10 cellular contexts compared by ENCODE assay signal in genomic region chr9:91898451-91899433, GRCh38. TPM values are rescaled to one million over a fixed set of nuclear protein-coding genes. Genes with fewer than 3 reads are reported as not detected.
DNase-seq lines count a peak whose midpoint lies in the region; ATAC-seq, FAIRE-seq and TF ChIP-seq lines count a peak whose summit lies in the region.
"Had no signal": no experiment of that assay in that cellular context is flagged by ENCODE, and none has a peak within 500 bp of the region (broad histone marks: within the 10 kb centered on the region; RNA-seq: fewer than 3 reads in every experiment).

No MANE protein-coding gene starts in this region.

- H3K27ac ChIP-seq in GM23248 (no peak overlapping the region), neuronal stem cell (replicated peaks; ENCODE audit: low read length) (no peak overlapping the region), Peyer's patch (peak overlapping the region in 1 of 4 donors; percentile 72)
- H3K27ac ChIP-seq: right lobe of liver had no signal

- H3K27me3 ChIP-seq in GM23248 (replicated peaks; ENCODE audit: insufficient read depth) (no peaks in the 10 kb centered on the region), neuronal stem cell (ENCODE audit: control insufficient read depth in 3 of 3, insufficient read depth in 3 of 3, low read depth in 1 of 3, low read length in 3 of 3) (no peaks in the 10 kb centered on the region), Peyer's patch (no peaks in the 10 kb centered on the region)
- H3K27me3 ChIP-seq: right lobe of liver had no signal

- peak overlapping the region; percentile 19 for H2BK5ac ChIP-seq in neuronal stem cell (ENCODE audit: low read length)

- H4K8ac ChIP-seq in neuronal stem cell (ENCODE audit: low read depth, low read length), result no peak overlapping the region

- no peaks in the 10 kb centered on the region for H3K36me3 ChIP-seq in GM23248 (ENCODE audit: low read depth)
- H3K36me3 ChIP-seq in neuronal stem cell (replicated peaks in 1 of 2; ENCODE audit: control insufficient read depth in 2 of 2, insufficient read depth in 2 of 2, low read length in 2 of 2), result no peaks in the 10 kb centered on the region
- H3K36me3 ChIP-seq in Peyer's patch, result no peaks in the 10 kb centered on the region
- H3K36me3 ChIP-seq: right lobe of liver had no signal

- H3K14ac ChIP-seq in neuronal stem cell (ENCODE audit: low read length), result no peak overlapping the region

- TF ChIP-seq POLR2A in Peyer's patch (IDR thresholded peaks at IDR 0.05), result no peak

- H3K9me2 ChIP-seq in GM23248 (ENCODE audit: insufficient read depth), result no peaks in the 10 kb centered on the region

- H4K91ac ChIP-seq in neuronal stem cell (ENCODE audit: low read depth, low read length, poor library complexity), result no peak overlapping the region

- peak overlapping the region; percentile 12 for H3K23ac ChIP-seq in neuronal stem cell (ENCODE audit: low read depth, low read length, poor library complexity)

- H3K4me1 ChIP-seq in GM23248 (ENCODE audit: insufficient read depth), result peaks cover 28% of the 10 kb centered on the region
- H3K4me1 ChIP-seq in neuronal stem cell (ENCODE audit: control insufficient read depth in 2 of 2, insufficient read depth in 1 of 2, low read depth in 1 of 2, low read length in 2 of 2), result peaks cover 28 to 34% of the 10 kb centered on the region in 2 donors
- H3K4me1 ChIP-seq in Peyer's patch, result peaks cover 0 to 38% (median 0%) of the 10 kb centered on the region in 4 donors
- H3K4me1 ChIP-seq: right lobe of liver had no signal

- no peak overlapping the region for H2BK12ac ChIP-seq in neuronal stem cell (ENCODE audit: low read length)

- H3K4me3 ChIP-seq in GM23248 (no peak overlapping the region), neuronal stem cell (ENCODE audit: low read length in 2 of 2) (peak overlapping the region in 1 of 2 donors; percentile 43), Peyer's patch (no peak overlapping the region)
- H3K4me3 ChIP-seq: GM12878, right lobe of liver had no signal

- in situ Hi-C loops in GM23248 (cut with MboI), result no loop called here

- peak overlapping the region; percentile 23 for H2AK5ac ChIP-seq in neuronal stem cell (ENCODE audit: low read depth, low read length)

- no peak overlapping the region for H2AFZ ChIP-seq in GM23248
- no peak overlapping the region for H2AFZ ChIP-seq in neuronal stem cell (ENCODE audit: low read length)

- no peak overlapping the region for H3K4ac ChIP-seq in neuronal stem cell (ENCODE audit: low read length)

- no peak for FAIRE-seq in D721Med (lab: Jason Lieb, UNC)
- FAIRE-seq: GM12878 had no signal

- peaks cover 26% of the 10 kb centered on the region for H3K79me2 ChIP-seq in GM23248 (ENCODE audit: insufficient read depth)

- no peak overlapping the region for H2BK120ac ChIP-seq in neuronal stem cell (ENCODE audit: low read depth, low read length)

- H3K4me2 ChIP-seq in GM23248 (ENCODE audit: unreplicated experiment) (no peak overlapping the region), neuronal stem cell (ENCODE audit: insufficient read depth, low read length, poor library complexity, severe bottlenecking) (no peak overlapping the region)

- no peaks in the 10 kb centered on the region for H3K9me3 ChIP-seq in GM23248 (ENCODE audit: low read depth)
- H3K9me3 ChIP-seq in neuronal stem cell (replicated peaks in 1 of 2; ENCODE audit: control insufficient read depth in 2 of 2, insufficient read depth in 1 of 2, low read depth in 1 of 2, low read length in 2 of 2), result no peaks in the 10 kb centered on the region
- no peaks in the 10 kb centered on the region for H3K9me3 ChIP-seq in Peyer's patch
- H3K9me3 ChIP-seq: right lobe of liver had no signal

- H3F3A ChIP-seq in GM23248 (ENCODE audit: insufficient read depth), result no peaks in the 10 kb centered on the region

- TF ChIP-seq CTCF in D721Med (IDR thresholded peaks at IDR 0.05; ENCODE audit: insufficient read depth, missing control alignments) (no peak), Peyer's patch (IDR thresholded peaks at IDR 0.05) (no peak)

- no peak overlapping the region for H3K9ac ChIP-seq in GM23248
- no peak overlapping the region for H3K9ac ChIP-seq in neuronal stem cell (ENCODE audit: low read depth, low read length, poor library complexity)

- ATAC-seq in HG03457 (IDR thresholded peaks at IDR 0.05; ENCODE audit: unreplicated experiment), result no peak
- ATAC-seq: GM12878, right lobe of liver had no signal

- H3K18ac ChIP-seq in neuronal stem cell (ENCODE audit: low read length), result peak overlapping the region; percentile 49

- no peak overlapping the region for H2BK15ac ChIP-seq in neuronal stem cell (ENCODE audit: low read length)

- peaks cover 13% of the 10 kb centered on the region for H3K79me1 ChIP-seq in neuronal stem cell (ENCODE audit: low read depth, low read length)

- no peaks in the 10 kb centered on the region for H4K20me1 ChIP-seq in GM23248 (ENCODE audit: insufficient read depth)

- 77 to 78% methylated on average over 18 of the region's 18 CpGs for WGBS in GM23248 (ENCODE audit: low coverage in 1 of 2, low lambda C conversion rate in 2 of 2, missing lambda C conversion rate in 2 of 2), 2 experiments
- no CpG with 5 or more reads among the region's 18 CpGs for WGBS in neuronal stem cell (ENCODE audit: extremely low coverage in 2 of 2, insufficient read length in 2 of 2, insufficient replicate concordance in 1 of 2), 2 donors

- peak; percentile 47 for DNase-seq in GM23248
- DNase-seq in NCI-H345 treated with DMSO at 0.1 percent for 48 hours (lab: John Stamatoyannopoulos, UW; ENCODE audit: unreplicated experiment), result peak; percentile 52
- DNase-seq in dermis blood vessel endothelial cell, result peak; percentile 26
- DNase-seq in neuronal stem cell (ENCODE audit: low spot score), result no peak
- DNase-seq in D721Med (ENCODE audit: insufficient read length, low spot score), result no peak
- no peak for DNase-seq in Peyer's patch
- DNase-seq in activated CD8-positive, alpha-beta memory T cell treated with anti-CD3 and anti-CD28 coated beads, Interleukin-2, amount 50 U/mL, for 4 hours, result no peak

RNA-seq across cellular contexts. Expression of gene ROR2, which starts 51.3 kb away (rescaled TPM):
- 8.2 and 12.9 TPM in 2 replicates for total RNA-seq in GM23248 (2014; rRNA removed; shearing (Covaris generic))
- polyA plus RNA-seq in GM23248 (2016; fragmentation: Nextera tagmentation; extraction: Ambion mirVana), result 7.1 and 7.7 TPM in 2 replicates
- total RNA-seq in dermis blood vessel endothelial cell (under 0.01 TPM in 1 of 2 replicates, not detected in the other), Peyer's patch (1 to 10 TPM in 3 of 4 donors, under 1 TPM in 1; 0.70 to 9.9 (median 4.1) TPM)
- polyA plus RNA-seq in neuronal stem cell (2013, experiment 1 of 2), result 14.0 TPM
- polyA plus RNA-seq in neuronal stem cell (2013, experiment 2 of 2), result 13.8 TPM

Comparison
In these comparisons a context has a peak if more than half of its experiments do, and no peak if none do; other contexts are left out.
1. DNase-seq: peak in GM23248 (single experiment), NCI-H345 treated with DMSO at 0.1 percent for 48 hours (single experiment) and dermis blood vessel endothelial cell (single experiment); none in neuronal stem cell (single experiment), D721Med (single experiment), Peyer's patch (0 of 3) and activated CD8-positive, alpha-beta memory T cell treated with anti-CD3 and anti-CD28 coated beads, Interleukin-2, amount 50 U/mL, for 4 hours (single experiment).